In genomic region chr5:127518319-127518621, GRCh38 we compare ENCODE assay signal across 8 cellular contexts. TPM values are rescaled to one million over a fixed set of nuclear protein-coding genes. Genes with fewer than 3 reads are reported as not detected.
DNase-seq lines count a peak whose midpoint lies in the region; ATAC-seq and TF ChIP-seq lines count a peak whose summit lies in the region.

No MANE protein-coding gene starts in this region.

- H3K27me3 Mint-ChIP-seq in activated T-cell treated with anti-CD3 and anti-CD28 coated beads, Interleukin-2, amount 50 U/mL, for 72 hours (ENCODE audit: low read depth) = no peaks in the 10 kb centered on the region
- H3K27me3 Mint-ChIP-seq in WTC11 (ENCODE audit: low read depth) = no peaks in the 10 kb centered on the region; the same call in 1 of the 2 replicates

- peak overlapping the region; percentile 79 for H3K27ac Mint-ChIP-seq in activated T-cell treated with anti-CD3 and anti-CD28 coated beads, Interleukin-2, amount 50 U/mL, for 72 hours
- peak overlapping the region; percentile 58 for H3K27ac Mint-ChIP-seq in WTC11

- peaks cover 4 to 10% of the 10 kb centered on the region in 2 donors for H3K9me3 Mint-ChIP-seq in activated T-cell treated with anti-CD3 and anti-CD28 coated beads, Interleukin-2, amount 50 U/mL, for 72 hours
- peaks cover 16% of the 10 kb centered on the region for H3K9me3 Mint-ChIP-seq in WTC11

- intact Hi-C loops in spleen (cut with DNase I; ENCODE audit: low total_unique reads) = no loop called here

- H3K4me1 ChIP-seq in spleen = peaks cover 0 to 37% (median 20%) of the 10 kb centered on the region in 6 donors

- peaks cover 0 to 16% (median 10%) of the 10 kb centered on the region in 8 donors for H3K9me3 ChIP-seq in spleen

- CTCF ChIA-PET in WTC11 (lab: Charles Lee) = no interaction called here

- peaks cover 0 to 21% (median 3%) of the 10 kb centered on the region in 6 donors for H3K36me3 ChIP-seq in spleen

- peak overlapping the region; percentile 79 to 91 (median 86) for H3K27ac ChIP-seq in spleen

- no peaks in the 10 kb centered on the region for H3K27me3 ChIP-seq in spleen (replicated peaks in 1 of 7)

- H3K4me3 ChIP-seq in spleen = peak overlapping the region; percentile 92 to 99 (median 96)

- peak overlapping the region; percentile 87 to 88 for H3K4me3 Mint-ChIP-seq in activated T-cell treated with anti-CD3 and anti-CD28 coated beads, Interleukin-2, amount 50 U/mL, for 72 hours
- peak overlapping the region; percentile 84 for H3K4me3 Mint-ChIP-seq in WTC11

- H3K36me3 Mint-ChIP-seq in activated T-cell treated with anti-CD3 and anti-CD28 coated beads, Interleukin-2, amount 50 U/mL, for 72 hours (ENCODE audit: insufficient read depth in 2 of 2) = peaks cover 17 to 30% of the 10 kb centered on the region in 2 donors
- H3K36me3 Mint-ChIP-seq in WTC11 = peaks cover 32% of the 10 kb centered on the region

- H3K4me1 Mint-ChIP-seq in activated T-cell treated with anti-CD3 and anti-CD28 coated beads, Interleukin-2, amount 50 U/mL, for 72 hours (ENCODE audit: low read depth) = peaks cover 32% of the 10 kb centered on the region
- peaks cover 20% of the 10 kb centered on the region for H3K4me1 Mint-ChIP-seq in WTC11

- 10 to 13% (median 11%) methylated on average over 10 of the region's 10 CpGs for WGBS in spleen, 5 donors

- no peak for TF ChIP-seq POLR2A in spleen (IDR thresholded peaks at IDR 0.05)

- DNase-seq in activated T-cell treated with anti-CD3 and anti-CD28 coated beads, Interleukin-2, amount 50 U/mL, for 72 hours = no peak
- no peak for DNase-seq in activated T-cell treated with anti-CD3 and anti-CD28 coated beads, Interleukin-2, amount 50 U/mL, for 1 hour
- DNase-seq in WTC11 (ENCODE audit: low spot score) = no peak
- DNase-seq in hepatic stellate cell (ENCODE audit: low spot score) = peak; percentile 21
- DNase-seq in spleen = no peak
- no peak for DNase-seq in NCI-H1105 treated with DMSO at 0.1 percent for 48 hours (lab: John Stamatoyannopoulos, UW)

- TF ChIP-seq CTCF in WTC11 (IDR thresholded peaks at IDR 0.05) = no peak
- no peak for TF ChIP-seq CTCF in spleen (IDR thresholded peaks at IDR 0.05 in 8 of 11, conservative IDR thresholded peaks at IDR 0.05 in 3 of 11)

- POLR2A ChIA-PET in WTC11 (lab: Charles Lee) = interaction anchor here (0.6 kb wide), 1 partner anchor 396 kb away, joined by 3 read pairs; no protein-coding TSS in a partner anchor

- ATAC-seq in activated T-cell treated with anti-CD3 and anti-CD28 coated beads, Interleukin-2, amount 50 U/mL, for 72 hours (replicated peaks in 1 of 2) = no peak
- ATAC-seq in HG03097 (IDR thresholded peaks at IDR 0.05; ENCODE audit: low FRiP score, unreplicated experiment) (peak; percentile 38), WTC11 (no peak), esophagus mucosa (no peak)

TF ChIP-seq in WTC11, 78 proteins besides CTCF, POLR2A, EP300 and RAD21:
- TF ChIP-seq NR1H2 (CRISPR knock-in tag; IDR thresholded peaks at IDR 0.05) (no peak), ZNF396 (CRISPR knock-in tag; IDR thresholded peaks at IDR 0.05; ENCODE audit: borderline replicate concordance) (no peak), SMAD4 (CRISPR knock-in tag; IDR thresholded peaks at IDR 0.05) (no peak)
- TF ChIP-seq, protein P1, sequence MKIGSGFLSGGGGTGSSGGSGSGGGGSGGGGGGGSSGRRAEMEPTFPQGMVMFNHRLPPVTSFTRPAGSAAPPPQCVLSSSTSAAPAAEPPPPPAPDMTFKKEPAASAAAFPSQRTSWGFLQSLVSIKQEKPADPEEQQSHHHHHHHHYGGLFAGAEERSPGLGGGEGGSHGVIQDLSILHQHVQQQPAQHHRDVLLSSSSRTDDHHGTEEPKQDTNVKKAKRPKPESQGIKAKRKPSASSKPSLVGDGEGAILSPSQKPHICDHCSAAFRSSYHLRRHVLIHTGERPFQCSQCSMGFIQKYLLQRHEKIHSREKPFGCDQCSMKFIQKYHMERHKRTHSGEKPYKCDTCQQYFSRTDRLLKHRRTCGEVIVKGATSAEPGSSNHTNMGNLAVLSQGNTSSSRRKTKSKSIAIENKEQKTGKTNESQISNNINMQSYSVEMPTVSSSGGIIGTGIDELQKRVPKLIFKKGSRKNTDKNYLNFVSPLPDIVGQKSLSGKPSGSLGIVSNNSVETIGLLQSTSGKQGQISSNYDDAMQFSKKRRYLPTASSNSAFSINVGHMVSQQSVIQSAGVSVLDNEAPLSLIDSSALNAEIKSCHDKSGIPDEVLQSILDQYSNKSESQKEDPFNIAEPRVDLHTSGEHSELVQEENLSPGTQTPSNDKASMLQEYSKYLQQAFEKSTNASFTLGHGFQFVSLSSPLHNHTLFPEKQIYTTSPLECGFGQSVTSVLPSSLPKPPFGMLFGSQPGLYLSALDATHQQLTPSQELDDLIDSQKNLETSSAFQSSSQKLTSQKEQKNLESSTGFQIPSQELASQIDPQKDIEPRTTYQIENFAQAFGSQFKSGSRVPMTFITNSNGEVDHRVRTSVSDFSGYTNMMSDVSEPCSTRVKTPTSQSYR (CRISPR knock-in tag; IDR thresholded peaks at IDR 0.05) = no peak

RNA-seq across cellular contexts. Expression of gene PRRC1, which starts 0.8 kb away (rescaled TPM):
- total RNA-seq in activated T-cell treated with anti-CD3 and anti-CD28 coated beads, Interleukin-2, amount 50 U/mL, for 72 hours = 10 to 100 TPM; 42.9 to 51.0 TPM
- total RNA-seq in WTC11 (2021) = 58.7 to 77.9 TPM (median 61.7 TPM) in 3 replicates
- 10 to 100 TPM; 35.4 to 45.9 (median 40.3) TPM for total RNA-seq in spleen
- 10 to 100 TPM; 11.9 to 16.4 (median 16.1) TPM for polyA plus RNA-seq in spleen
- 31.2 TPM for total RNA-seq in esophagus mucosa
